In the genomic region with DNA sequence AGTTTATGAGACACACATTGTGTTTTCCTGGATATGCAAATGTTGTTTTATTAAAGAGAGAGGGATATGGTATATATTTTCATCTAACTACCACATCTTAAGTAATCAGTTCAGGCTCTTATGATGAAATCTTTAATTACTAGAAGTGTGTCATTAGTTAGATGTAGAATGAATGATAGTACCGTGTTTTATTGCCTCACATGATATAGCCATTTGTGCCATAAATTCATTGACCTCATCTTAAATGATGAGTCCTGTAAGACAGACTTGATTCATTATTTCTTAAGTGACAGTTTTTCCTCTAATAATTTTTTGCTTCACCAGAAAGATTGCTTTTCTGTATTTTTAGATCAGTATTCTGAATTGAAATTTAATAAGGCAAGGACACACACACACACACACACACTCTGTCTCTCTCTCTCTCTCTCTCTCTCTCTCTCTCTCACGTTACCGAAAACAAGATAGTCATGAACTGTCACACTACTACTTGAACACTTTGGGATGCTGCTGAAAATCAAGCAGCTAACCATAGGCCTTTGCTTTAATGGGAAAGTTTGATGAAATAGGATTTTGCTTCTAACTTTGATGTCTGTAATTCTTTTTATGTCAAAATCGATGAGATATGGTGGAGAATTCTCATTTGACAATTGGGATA, we compare ENCODE assay signal across 1 cellular context.
A peak's percentile ranks its signal among the peaks of the same experiment; 100 is the strongest.
TF ChIP-seq lines count a peak whose summit lies in the region.

No MANE protein-coding gene starts in this region.

TF ChIP-seq in HEK293, 187 proteins besides CTCF, POLR2A, EP300 and RAD21 (continued from another document):
- TF ChIP-seq ZNF138 (tag by site-specific recombination; IDR thresholded peaks at IDR 0.05; ENCODE audit: borderline replicate concordance) (no peak), ZFHX2 (tag by site-specific recombination; conservative IDR thresholded peaks at IDR 0.05) (no peak), ZNF133 (tag by site-specific recombination; IDR thresholded peaks at IDR 0.05) (no peak), ZNF292 (tag by site-specific recombination; IDR thresholded peaks at IDR 0.05; ENCODE audit: borderline replicate concordance, low read depth) (no peak), ZNF677 (tag by site-specific recombination; IDR thresholded peaks at IDR 0.05) (no peak), ZNF391 (tag by site-specific recombination; IDR thresholded peaks at IDR 0.05; ENCODE audit: borderline replicate concordance, low read depth) (no peak), IKZF3 (tag by site-specific recombination; IDR thresholded peaks at IDR 0.05) (no peak), ZNF623 (tag by site-specific recombination; IDR thresholded peaks at IDR 0.05) (no peak), ZNF157 (tag by site-specific recombination; IDR thresholded peaks at IDR 0.05) (no peak), ZNF174 (tag by site-specific recombination; IDR thresholded peaks at IDR 0.05) (no peak), ZFP3 (tag by site-specific recombination; IDR thresholded peaks at IDR 0.05; ENCODE audit: low read depth) (no peak), ZFP37 (tag by site-specific recombination; IDR thresholded peaks at IDR 0.05) (no peak), EGR2 (tag by site-specific recombination; IDR thresholded peaks at IDR 0.05; ENCODE audit: low read depth) (no peak), ZNF529 (tag by site-specific recombination; IDR thresholded peaks at IDR 0.05; ENCODE audit: insufficient replicate concordance) (no peak), ZNF76 (tag by site-specific recombination; IDR thresholded peaks at IDR 0.05; ENCODE audit: borderline replicate concordance, low read depth) (no peak), ZIC2 (tag by site-specific recombination; IDR thresholded peaks at IDR 0.05) (no peak), ZNF239 (tag by site-specific recombination; IDR thresholded peaks at IDR 0.05) (no peak), ZNF654 (tag by site-specific recombination; IDR thresholded peaks at IDR 0.05; ENCODE audit: low read depth) (no peak), ZNF501 (tag by site-specific recombination; IDR thresholded peaks at IDR 0.05) (no peak), ZNF169 (tag by site-specific recombination; IDR thresholded peaks at IDR 0.05) (no peak), ZNF16 (tag by site-specific recombination; IDR thresholded peaks at IDR 0.05; ENCODE audit: low read depth) (no peak)
- TF ChIP-seq, protein P1, sequence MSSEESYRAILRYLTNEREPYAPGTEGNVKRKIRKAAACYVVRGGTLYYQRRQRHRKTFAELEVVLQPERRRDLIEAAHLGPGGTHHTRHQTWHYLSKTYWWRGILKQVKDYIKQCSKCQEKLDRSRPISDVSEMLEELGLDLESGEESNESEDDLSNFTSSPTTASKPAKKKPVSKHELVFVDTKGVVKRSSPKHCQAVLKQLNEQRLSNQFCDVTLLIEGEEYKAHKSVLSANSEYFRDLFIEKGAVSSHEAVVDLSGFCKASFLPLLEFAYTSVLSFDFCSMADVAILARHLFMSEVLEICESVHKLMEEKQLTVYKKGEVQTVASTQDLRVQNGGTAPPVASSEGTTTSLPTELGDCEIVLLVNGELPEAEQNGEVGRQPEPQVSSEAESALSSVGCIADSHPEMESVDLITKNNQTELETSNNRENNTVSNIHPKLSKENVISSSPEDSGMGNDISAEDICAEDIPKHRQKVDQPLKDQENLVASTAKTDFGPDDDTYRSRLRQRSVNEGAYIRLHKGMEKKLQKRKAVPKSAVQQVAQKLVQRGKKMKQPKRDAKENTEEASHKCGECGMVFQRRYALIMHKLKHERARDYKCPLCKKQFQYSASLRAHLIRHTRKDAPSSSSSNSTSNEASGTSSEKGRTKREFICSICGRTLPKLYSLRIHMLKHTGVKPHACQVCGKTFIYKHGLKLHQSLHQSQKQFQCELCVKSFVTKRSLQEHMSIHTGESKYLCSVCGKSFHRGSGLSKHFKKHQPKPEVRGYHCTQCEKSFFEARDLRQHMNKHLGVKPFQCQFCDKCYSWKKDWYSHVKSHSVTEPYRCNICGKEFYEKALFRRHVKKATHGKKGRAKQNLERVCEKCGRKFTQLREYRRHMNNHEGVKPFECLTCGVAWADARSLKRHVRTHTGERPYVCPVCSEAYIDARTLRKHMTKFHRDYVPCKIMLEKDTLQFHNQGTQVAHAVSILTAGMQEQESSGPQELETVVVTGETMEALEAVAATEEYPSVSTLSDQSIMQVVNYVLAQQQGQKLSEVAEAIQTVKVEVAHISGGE (tag by site-specific recombination; conservative IDR thresholded peaks at IDR 0.05; ENCODE audit: low read depth), result no peak
- TF ChIP-seq, protein P2, sequence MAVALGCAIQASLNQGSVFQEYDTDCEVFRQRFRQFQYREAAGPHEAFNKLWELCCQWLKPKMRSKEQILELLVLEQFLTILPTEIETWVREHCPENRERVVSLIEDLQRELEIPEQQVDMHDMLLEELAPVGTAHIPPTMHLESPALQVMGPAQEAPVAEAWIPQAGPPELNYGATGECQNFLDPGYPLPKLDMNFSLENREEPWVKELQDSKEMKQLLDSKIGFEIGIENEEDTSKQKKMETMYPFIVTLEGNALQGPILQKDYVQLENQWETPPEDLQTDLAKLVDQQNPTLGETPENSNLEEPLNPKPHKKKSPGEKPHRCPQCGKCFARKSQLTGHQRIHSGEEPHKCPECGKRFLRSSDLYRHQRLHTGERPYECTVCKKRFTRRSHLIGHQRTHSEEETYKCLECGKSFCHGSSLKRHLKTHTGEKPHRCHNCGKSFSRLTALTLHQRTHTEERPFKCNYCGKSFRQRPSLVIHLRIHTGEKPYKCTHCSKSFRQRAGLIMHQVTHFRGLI (tag by site-specific recombination; IDR thresholded peaks at IDR 0.05), result no peak
- TF ChIP-seq, protein P3, sequence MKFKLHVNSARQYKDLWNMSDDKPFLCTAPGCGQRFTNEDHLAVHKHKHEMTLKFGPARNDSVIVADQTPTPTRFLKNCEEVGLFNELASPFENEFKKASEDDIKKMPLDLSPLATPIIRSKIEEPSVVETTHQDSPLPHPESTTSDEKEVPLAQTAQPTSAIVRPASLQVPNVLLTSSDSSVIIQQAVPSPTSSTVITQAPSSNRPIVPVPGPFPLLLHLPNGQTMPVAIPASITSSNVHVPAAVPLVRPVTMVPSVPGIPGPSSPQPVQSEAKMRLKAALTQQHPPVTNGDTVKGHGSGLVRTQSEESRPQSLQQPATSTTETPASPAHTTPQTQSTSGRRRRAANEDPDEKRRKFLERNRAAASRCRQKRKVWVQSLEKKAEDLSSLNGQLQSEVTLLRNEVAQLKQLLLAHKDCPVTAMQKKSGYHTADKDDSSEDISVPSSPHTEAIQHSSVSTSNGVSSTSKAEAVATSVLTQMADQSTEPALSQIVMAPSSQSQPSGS (tag by site-specific recombination; IDR thresholded peaks at IDR 0.05; ENCODE audit: low read depth), result peak; percentile 58
- TF ChIP-seq, protein P4, sequence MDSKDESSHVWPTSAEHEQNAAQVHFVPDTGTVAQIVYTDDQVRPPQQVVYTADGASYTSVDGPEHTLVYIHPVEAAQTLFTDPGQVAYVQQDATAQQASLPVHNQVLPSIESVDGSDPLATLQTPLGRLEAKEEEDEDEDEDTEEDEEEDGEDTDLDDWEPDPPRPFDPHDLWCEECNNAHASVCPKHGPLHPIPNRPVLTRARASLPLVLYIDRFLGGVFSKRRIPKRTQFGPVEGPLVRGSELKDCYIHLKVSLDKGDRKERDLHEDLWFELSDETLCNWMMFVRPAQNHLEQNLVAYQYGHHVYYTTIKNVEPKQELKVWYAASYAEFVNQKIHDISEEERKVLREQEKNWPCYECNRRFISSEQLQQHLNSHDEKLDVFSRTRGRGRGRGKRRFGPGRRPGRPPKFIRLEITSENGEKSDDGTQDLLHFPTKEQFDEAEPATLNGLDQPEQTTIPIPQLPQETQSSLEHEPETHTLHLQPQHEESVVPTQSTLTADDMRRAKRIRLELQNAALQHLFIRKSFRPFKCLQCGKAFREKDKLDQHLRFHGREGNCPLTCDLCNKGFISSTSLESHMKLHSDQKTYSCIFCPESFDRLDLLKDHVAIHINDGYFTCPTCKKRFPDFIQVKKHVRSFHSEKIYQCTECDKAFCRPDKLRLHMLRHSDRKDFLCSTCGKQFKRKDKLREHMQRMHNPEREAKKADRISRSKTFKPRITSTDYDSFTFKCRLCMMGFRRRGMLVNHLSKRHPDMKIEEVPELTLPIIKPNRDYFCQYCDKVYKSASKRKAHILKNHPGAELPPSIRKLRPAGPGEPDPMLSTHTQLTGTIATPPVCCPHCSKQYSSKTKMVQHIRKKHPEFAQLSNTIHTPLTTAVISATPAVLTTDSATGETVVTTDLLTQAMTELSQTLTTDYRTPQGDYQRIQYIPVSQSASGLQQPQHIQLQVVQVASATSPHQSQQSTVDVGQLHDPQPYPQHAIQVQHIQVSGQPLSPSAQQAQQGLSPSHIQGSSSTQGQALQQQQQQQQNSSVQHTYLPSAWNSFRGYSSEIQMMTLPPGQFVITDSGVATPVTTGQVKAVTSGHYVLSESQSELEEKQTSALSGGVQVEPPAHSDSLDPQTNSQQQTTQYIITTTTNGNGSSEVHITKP (tag by site-specific recombination; IDR thresholded peaks at IDR 0.05), result no peak
- TF ChIP-seq, protein P5, sequence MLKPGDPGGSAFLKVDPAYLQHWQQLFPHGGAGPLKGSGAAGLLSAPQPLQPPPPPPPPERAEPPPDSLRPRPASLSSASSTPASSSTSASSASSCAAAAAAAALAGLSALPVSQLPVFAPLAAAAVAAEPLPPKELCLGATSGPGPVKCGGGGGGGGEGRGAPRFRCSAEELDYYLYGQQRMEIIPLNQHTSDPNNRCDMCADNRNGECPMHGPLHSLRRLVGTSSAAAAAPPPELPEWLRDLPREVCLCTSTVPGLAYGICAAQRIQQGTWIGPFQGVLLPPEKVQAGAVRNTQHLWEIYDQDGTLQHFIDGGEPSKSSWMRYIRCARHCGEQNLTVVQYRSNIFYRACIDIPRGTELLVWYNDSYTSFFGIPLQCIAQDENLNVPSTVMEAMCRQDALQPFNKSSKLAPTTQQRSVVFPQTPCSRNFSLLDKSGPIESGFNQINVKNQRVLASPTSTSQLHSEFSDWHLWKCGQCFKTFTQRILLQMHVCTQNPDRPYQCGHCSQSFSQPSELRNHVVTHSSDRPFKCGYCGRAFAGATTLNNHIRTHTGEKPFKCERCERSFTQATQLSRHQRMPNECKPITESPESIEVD (tag by site-specific recombination; IDR thresholded peaks at IDR 0.05), result no peak
TF ChIP-seq in HEK293: peak in this region for 9.
